3 cellular contexts compared by ENCODE assay signal in genomic region chr7:79272938-79273337, GRCh38.
TF ChIP-seq lines count a peak whose summit lies in the region.

No MANE protein-coding gene starts in this region.

TF ChIP-seq in SK-N-SH treated with all-trans-retinoic acid at 6 μM for 48 hours, 23 proteins besides CTCF, POLR2A, EP300 and RAD21:
- TF ChIP-seq ZC3H10 (CRISPR knock-in tag; IDR thresholded peaks at IDR 0.05) (no peak), ZNF8 (CRISPR knock-in tag; IDR thresholded peaks at IDR 0.05) (peak; percentile 57; the same call in 1 of the 2 replicates)

TF ChIP-seq in SK-N-SH, 30 proteins besides CTCF, POLR2A, EP300 and RAD21:
- no peak for TF ChIP-seq RXRA (IDR thresholded peaks at IDR 0.05; ENCODE audit: borderline replicate concordance, low read depth)
- TF ChIP-seq TCF12 (IDR thresholded peaks at IDR 0.05): no peak
- TF ChIP-seq REST (IDR thresholded peaks at IDR 0.05; ENCODE audit: low read depth, low read length): no peak
- TF ChIP-seq FOSL2 (IDR thresholded peaks at IDR 0.05; ENCODE audit: borderline replicate concordance, low read depth): no peak
- TF ChIP-seq RFX5 (IDR thresholded peaks at IDR 0.05; ENCODE audit: low read length): no peak
- TF ChIP-seq RCOR1 (IDR thresholded peaks at IDR 0.05; ENCODE audit: low read length): no peak
- TF ChIP-seq GATA2 (CRISPR knock-in tag; IDR thresholded peaks at IDR 0.05): no peak
- no peak for TF ChIP-seq TEAD4 (IDR thresholded peaks at IDR 0.05; ENCODE audit: borderline replicate concordance, insufficient read depth)
- TF ChIP-seq MEF2A (IDR thresholded peaks at IDR 0.05; ENCODE audit: borderline replicate concordance, low read depth): no peak
- no peak for TF ChIP-seq FOXJ3 (CRISPR knock-in tag; IDR thresholded peaks at IDR 0.05)
- no peak for TF ChIP-seq JUND (IDR thresholded peaks at IDR 0.05)
- TF ChIP-seq TAF1 (IDR thresholded peaks at IDR 0.05; ENCODE audit: borderline replicate concordance, low read depth, low read length): no peak
- TF ChIP-seq MAX (IDR thresholded peaks at IDR 0.05; ENCODE audit: low read depth): no peak
- TF ChIP-seq PBX3 (IDR thresholded peaks at IDR 0.05): no peak
- no peak for TF ChIP-seq FOXM1 (IDR thresholded peaks at IDR 0.05; ENCODE audit: low read depth)
- no peak for TF ChIP-seq MXI1 (IDR thresholded peaks at IDR 0.05; ENCODE audit: low read depth, low read length)
- TF ChIP-seq NFIC (IDR thresholded peaks at IDR 0.05; ENCODE audit: borderline replicate concordance): no peak
- no peak for TF ChIP-seq GABPA (IDR thresholded peaks at IDR 0.05; ENCODE audit: low read depth)
- no peak for TF ChIP-seq CHD2 (IDR thresholded peaks at IDR 0.05; ENCODE audit: low read length, partially characterized antibody)
- no peak for TF ChIP-seq YY1 (IDR thresholded peaks at IDR 0.05; ENCODE audit: low read depth)

TF ChIP-seq in endothelial cell of umbilical vein, 7 proteins besides CTCF, POLR2A, EP300 and RAD21:
- TF ChIP-seq GATA2 (IDR thresholded peaks at IDR 0.05; ENCODE audit: insufficient read depth, insufficient read length, low read depth, low read length) (no peak), JUN (IDR thresholded peaks at IDR 0.05; ENCODE audit: borderline replicate concordance, insufficient read depth, insufficient read length, low read depth) (no peak), POLR2AphosphoS5 (IDR thresholded peaks at IDR 0.05; ENCODE audit: insufficient read depth, low read depth, low read length) (no peak), EZH2 (IDR thresholded peaks at IDR 0.05; ENCODE audit: borderline replicate concordance, low read depth, low read length, severe bottlenecking) (no peak), MAX (IDR thresholded peaks at IDR 0.05; ENCODE audit: insufficient read depth, insufficient read length) (no peak), FOS (IDR thresholded peaks at IDR 0.05; ENCODE audit: borderline replicate concordance, insufficient read depth, low read length) (no peak), MYC (IDR thresholded peaks at IDR 0.05; ENCODE audit: low read depth, low read length) (no peak)
TF ChIP-seq in endothelial cell of umbilical vein: peak in this region for 0.
